Comparison of ENCODE assay signal across 10 cellular contexts in genomic region chr4:182809417-182810102, GRCh38.
DNase-seq lines count a peak whose midpoint lies in the region; FAIRE-seq and TF ChIP-seq lines count a peak whose summit lies in the region.
"Had no signal": no experiment of that assay in that cellular context is flagged by ENCODE, and none has a peak within 500 bp of the region (broad histone marks: within the 10 kb centered on the region; RNA-seq: fewer than 3 reads in every experiment).

No MANE protein-coding gene starts in this region.

- no peak for TF ChIP-seq POLR2A in prostate gland (IDR thresholded peaks at IDR 0.05)

- WGBS in H9 (ENCODE audit: extremely low coverage, insufficient read length, low lambda C conversion rate) = no CpG with 5 or more reads among the region's 5 CpGs
- 96% methylated on average over 5 of the region's 5 CpGs for WGBS in prostate gland

- TF ChIP-seq CTCF in H9 (conservative IDR thresholded peaks at IDR 0.05) (peak; percentile 59; the same call in 2 of the 3 replicates), keratinocyte (optimal IDR thresholded peaks at IDR 0.05 in 1 of 3, IDR thresholded peaks at IDR 0.05 in 1 of 3, conservative IDR thresholded peaks at IDR 0.05 in 1 of 3; ENCODE audit: extremely low read depth in 1 of 3, insufficient read depth in 2 of 3, low read length in 3 of 3) (peak in 1 of 3 experiments; percentile 66), prostate gland (IDR thresholded peaks at IDR 0.05) (no peak)

- FAIRE-seq in keratinocyte (lab: Jason Lieb, UNC) = no peak

- H3K14ac ChIP-seq in H9 (ENCODE audit: insufficient read depth, low read length) = no peak overlapping the region; the same call in 1 of the 2 replicates

- H3K18ac ChIP-seq in H9 (ENCODE audit: insufficient read length, low read depth, low read length) = no peak overlapping the region

- no peak overlapping the region for H3K4me2 ChIP-seq in H9 (ENCODE audit: insufficient read depth, insufficient read length, low read length)
- H3K4me2 ChIP-seq in keratinocyte (ENCODE audit: control insufficient read depth, extremely low read depth, insufficient read depth, low read depth, low read length) = no peak overlapping the region

- no peak overlapping the region for H2BK20ac ChIP-seq in H9 (ENCODE audit: low read depth, low read length, poor library complexity, severe bottlenecking)

- H2BK120ac ChIP-seq in H9 (ENCODE audit: low read depth, low read length, poor library complexity, severe bottlenecking) = no peak overlapping the region

- H3K27ac ChIP-seq in H9 (ENCODE audit: insufficient read length, low read depth, low read length) (no peak overlapping the region), keratinocyte (ENCODE audit: control insufficient read depth, insufficient read depth, low read length) (peak overlapping the region; percentile 37), prostate gland (no peak overlapping the region)
- H3K27ac ChIP-seq: 22Rv1, lower lobe of right lung had no signal

- H4K20me1 ChIP-seq in H9 (ENCODE audit: control insufficient read depth, insufficient read depth, insufficient read length) (no peaks in the 10 kb centered on the region), keratinocyte (ENCODE audit: control insufficient read depth, extremely low read depth, insufficient read depth, low read length) (no peaks in the 10 kb centered on the region)

- dilution Hi-C loops in keratinocyte (cut with MboI; ENCODE audit: extremely low pct_ligation_motif_present, low sequenced_read_pairs) = no loop called here

- intact Hi-C loops in prostate gland (cut with DNase I) = loop anchor here (5.0 to 10.0 kb wide), 5 partner anchors 332 to 1667 kb away; no protein-coding TSS in a partner anchor

- H3K9me3 Mint-ChIP-seq in H9 = peaks cover 13 to 30% of the 10 kb centered on the region in 2 experiments

- no peak overlapping the region for H2BK12ac ChIP-seq in H9 (ENCODE audit: insufficient read length, low read depth, low read length)

- no peaks in the 10 kb centered on the region for H3K79me1 ChIP-seq in H9 (ENCODE audit: insufficient read depth, low read depth, low read length, poor library complexity, severe bottlenecking)

- no peak overlapping the region for H3K23ac ChIP-seq in H9 (ENCODE audit: insufficient read length, low read depth, low read length)

- H3K4me3 ChIP-seq in MG63 (no peak overlapping the region), keratinocyte (ENCODE audit: control insufficient read depth in 2 of 3, extremely low read depth in 1 of 3, insufficient read depth in 2 of 3, low read depth in 1 of 3, low read length in 3 of 3) (no peak overlapping the region), prostate gland (no peak overlapping the region)
- H3K4me3 ChIP-seq: lower lobe of right lung had no signal

- no peak overlapping the region for H4K8ac ChIP-seq in H9 (replicated peaks; ENCODE audit: insufficient read length, low read depth, low read length)

- H3K9ac ChIP-seq in H9 (ENCODE audit: extremely low read depth, insufficient read length, low read length) (no peak overlapping the region), keratinocyte (ENCODE audit: control insufficient read depth, extremely low read depth, insufficient read depth, low read length) (no peak overlapping the region)

- H4K91ac ChIP-seq in H9 (ENCODE audit: insufficient read length, low read depth, low read length) = no peak overlapping the region

- DNase-seq in DMS53 (lab: John Stamatoyannopoulos, UW) = peak; percentile 56
- no peak for DNase-seq in DMS53 treated with DMSO at 0.1 percent for 48 hours (lab: John Stamatoyannopoulos, UW; ENCODE audit: unreplicated experiment)
- DNase-seq in H9 = no peak
- DNase-seq in MG63 = peak; percentile 11
- peak; percentile 15 for DNase-seq in keratinocyte (ENCODE audit: low read depth, low spot score)
- no peak for DNase-seq in prostate gland (ENCODE audit: low spot score)
- no peak for DNase-seq in mesenteric fat pad (ENCODE audit: low spot score)
- no peak for DNase-seq in activated effector memory CD4-positive, alpha-beta T cell treated with Interleukin-2 at 50 U/mL for 16 hours
- DNase-seq: lower lobe of right lung had no signal

- H2AFZ ChIP-seq in H9 (ENCODE audit: low read length) = no peak overlapping the region
- no peak overlapping the region for H2AFZ ChIP-seq in keratinocyte (ENCODE audit: control insufficient read depth, low read length)

- H3K4me3 Mint-ChIP-seq in H9 = no peak overlapping the region

- peaks cover 6 to 25% (median 24%) of the 10 kb centered on the region in 3 experiments for H3K36me3 Mint-ChIP-seq in H9 (ENCODE audit: insufficient read depth in 1 of 3, low read depth in 3 of 3)

- H3K4me1 ChIP-seq in H9 (ENCODE audit: insufficient read depth, low read length) (no peaks in the 10 kb centered on the region), keratinocyte (ENCODE audit: control insufficient read depth, extremely low read depth, insufficient read depth, low read length) (peaks cover 12% of the 10 kb centered on the region), prostate gland (replicated peaks) (no peaks in the 10 kb centered on the region)

- peaks cover 11% of the 10 kb centered on the region for H3K23me2 ChIP-seq in H9 (ENCODE audit: insufficient read length, low read depth, low read length, poor library complexity, severe bottlenecking)

- no peak overlapping the region for H2BK15ac ChIP-seq in H9 (ENCODE audit: low read depth, low read length)

- H3T11ph ChIP-seq in H9 (ENCODE audit: low read length) = no peak overlapping the region

- H3K27ac Mint-ChIP-seq in H9 = no peak overlapping the region

- no peaks in the 10 kb centered on the region for H3K36me3 ChIP-seq in MG63
- H3K36me3 ChIP-seq in keratinocyte (ENCODE audit: control insufficient read depth in 2 of 2, extremely low read depth in 1 of 2, insufficient read depth in 2 of 2, low read length in 2 of 2) = no peaks in the 10 kb centered on the region
- no peaks in the 10 kb centered on the region for H3K36me3 ChIP-seq in prostate gland
- H3K36me3 ChIP-seq: lower lobe of right lung had no signal

- H2AK5ac ChIP-seq in H9 (ENCODE audit: insufficient read length, low read length) = no peak overlapping the region

- H3K9me1 ChIP-seq in keratinocyte (ENCODE audit: control insufficient read depth, extremely low read depth, insufficient read depth, low read length) = no peaks in the 10 kb centered on the region

- H3K9me3 ChIP-seq in H9 (ENCODE audit: control insufficient read depth, low read depth, low read length) (no peaks in the 10 kb centered on the region), MG63 (no peaks in the 10 kb centered on the region), keratinocyte (ENCODE audit: control insufficient read depth, low read depth, low read length) (peaks cover 16% of the 10 kb centered on the region), prostate gland (no peaks in the 10 kb centered on the region)
- H3K9me3 ChIP-seq: lower lobe of right lung had no signal

- H3K4me1 Mint-ChIP-seq in H9 = peaks cover 10 to 13% of the 10 kb centered on the region in 2 experiments

- H2BK5ac ChIP-seq in H9 (ENCODE audit: insufficient read length, low read length) = no peak overlapping the region

- no peak overlapping the region for H4K5ac ChIP-seq in H9 (ENCODE audit: insufficient read length, low read depth, low read length)

- H3K4ac ChIP-seq in H9 (ENCODE audit: low read depth, low read length) = no peak overlapping the region

- H3K27me3 ChIP-seq in H9 (ENCODE audit: insufficient read depth, low read length) (no peaks in the 10 kb centered on the region), MG63 (no peaks in the 10 kb centered on the region), keratinocyte (ENCODE audit: control insufficient read depth, extremely low read depth, insufficient read depth, low read length) (no peaks in the 10 kb centered on the region), prostate gland (replicated peaks; ENCODE audit: insufficient read depth) (no peaks in the 10 kb centered on the region)

- peaks cover 16% of the 10 kb centered on the region for H3K27me3 Mint-ChIP-seq in H9 (ENCODE audit: low read depth)

- H3K56ac ChIP-seq in H9 (ENCODE audit: insufficient read length, low read depth, low read length) = no peak overlapping the region

- H3K79me2 ChIP-seq in H9 (ENCODE audit: insufficient read depth, low read length) (no peaks in the 10 kb centered on the region), keratinocyte (ENCODE audit: control insufficient read depth, insufficient read depth, low read length) (no peaks in the 10 kb centered on the region)

Comparison
In these comparisons a context has a peak if more than half of its experiments do, and no peak if none do; other contexts are left out.
1. DNase-seq: peak in DMS53 (single experiment), MG63 (single experiment) and keratinocyte (single experiment); none in DMS53 treated with DMSO at 0.1 percent for 48 hours (single experiment), H9 (single experiment), prostate gland (single experiment), mesenteric fat pad (single experiment) and activated effector memory CD4-positive, alpha-beta T cell treated with Interleukin-2 at 50 U/mL for 16 hours (single experiment).